Comparison of ENCODE assay signal across 19 cellular contexts in the genomic region with DNA sequence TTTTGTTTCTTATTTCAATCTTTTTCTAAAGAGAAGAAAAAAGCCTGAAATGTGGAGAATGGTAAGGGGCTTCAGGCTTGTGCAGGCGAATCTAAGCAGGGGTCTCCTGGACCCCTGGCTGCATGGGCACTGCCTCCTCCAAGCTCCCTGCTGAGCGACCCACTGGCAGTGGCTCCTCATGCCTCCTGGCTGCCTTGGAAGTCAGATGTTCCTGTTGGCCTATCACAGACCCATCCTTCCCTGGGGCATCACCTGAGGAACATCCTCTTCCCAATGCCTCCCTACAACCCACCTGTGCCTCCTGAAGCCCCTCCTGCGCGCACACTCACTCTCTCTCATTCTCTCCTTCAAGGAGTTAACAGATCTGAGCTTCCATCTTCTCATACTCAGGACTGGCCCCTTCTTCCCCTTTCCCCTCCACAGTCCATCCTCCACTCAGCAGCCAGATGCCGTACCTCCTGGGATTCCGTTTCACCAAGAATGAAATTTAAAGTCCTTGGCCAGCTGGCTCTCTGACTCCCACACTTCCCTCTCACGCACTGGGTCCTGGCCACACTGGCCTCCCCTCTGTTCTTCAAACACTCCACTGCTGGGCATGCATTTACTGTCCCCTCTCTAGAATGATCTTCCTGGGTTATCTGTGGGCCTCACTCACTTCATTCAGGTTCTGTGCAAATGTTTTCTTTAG.
"Had no signal": no experiment of that assay in that cellular context is flagged by ENCODE, and none has a peak within 500 bp of the region (broad histone marks: within the 10 kb centered on the region; RNA-seq: fewer than 3 reads in every experiment).

No MANE protein-coding gene starts in this region.

- H3K36me3 ChIP-seq: tibial artery, vagina had no signal

- ATAC-seq: activated CD4-positive, CD25-positive, alpha-beta regulatory T cell treated with anti-CD3 and anti-CD28 coated beads, Interleukin-2, amount 50 U/mL, for 24 hours; activated T-cell treated with anti-CD3 and anti-CD28 coated beads, Interleukin-2, amount 50 U/mL, for 4 hours; esophagus mucosa; left ventricle myocardium superior; naive thymus-derived CD8-positive, alpha-beta T cell; right cardiac atrium; T-cell had no signal

- H3K79me2 ChIP-seq: hepatocyte had no signal

- H3K27ac ChIP-seq: dorsolateral prefrontal cortex, hepatocyte, tibial artery, vagina had no signal

- H3K4me3 Mint-ChIP-seq: activated T-cell treated with anti-CD3 and anti-CD28 coated beads, Interleukin-2, amount 50 U/mL, for 4 hours; memory B cell; T-cell had no signal

- H2AFZ ChIP-seq: hepatocyte had no signal

- H3K9me3 ChIP-seq: tibial artery, vagina had no signal

- H3K4me3 ChIP-seq: dorsolateral prefrontal cortex, hepatocyte, smooth muscle cell, tibial artery, vagina had no signal

- DNase-seq: activated CD4-positive, alpha-beta T cell treated with anti-CD3 and anti-CD28 coated beads, Interleukin-2, amount 50 U/mL, for 1 hour; activated naive CD4-positive, alpha-beta T cell; activated T-cell treated with anti-CD3 and anti-CD28 coated beads, Interleukin-2, amount 50 U/mL, for 4 hours; dorsolateral prefrontal cortex; islet precursor cell; left ventricle myocardium superior; naive thymus-derived CD8-positive, alpha-beta T cell; occipital lobe; right cardiac atrium; T-cell; T1000; tibial artery had no signal

- H3K27ac Mint-ChIP-seq: memory B cell, progenitor cell of endocrine pancreas, T-cell had no signal

- H3K27me3 ChIP-seq: dorsolateral prefrontal cortex, hepatocyte, vagina had no signal

- H3K9me3 Mint-ChIP-seq: activated T-cell treated with anti-CD3 and anti-CD28 coated beads, Interleukin-2, amount 50 U/mL, for 4 hours; memory B cell; naive thymus-derived CD8-positive, alpha-beta T cell had no signal

- H3K4me2 ChIP-seq: hepatocyte, smooth muscle cell had no signal

- H3K27me3 Mint-ChIP-seq: naive thymus-derived CD8-positive, alpha-beta T cell; T-cell had no signal
